Comparison of ENCODE assay signal across 17 cellular contexts in the genomic region with DNA sequence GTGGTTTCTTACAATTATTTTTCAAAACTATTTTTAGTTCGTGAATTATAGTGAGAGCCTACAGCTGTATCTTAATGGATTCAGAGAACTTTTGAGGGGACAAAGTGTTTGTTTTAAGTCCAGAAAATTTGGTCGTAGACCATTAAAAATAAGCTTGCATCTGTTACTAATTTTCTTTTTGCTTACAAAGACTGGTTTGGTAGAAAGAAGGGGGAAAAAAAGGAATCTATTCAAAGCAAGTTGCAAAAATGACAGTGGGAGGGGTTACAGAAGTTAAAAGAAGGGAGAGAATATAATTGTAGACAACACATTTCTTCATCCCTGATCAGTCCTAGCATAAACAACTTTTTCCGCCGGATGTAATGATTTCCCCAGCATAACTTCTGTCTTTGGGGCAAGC.
A peak's percentile ranks its signal among the peaks of the same experiment; 100 is the strongest.
DNase-seq lines count a peak whose midpoint lies in the region; ATAC-seq and TF ChIP-seq lines count a peak whose summit lies in the region.
"Had no signal": no experiment of that assay in that cellular context is flagged by ENCODE, and none has a peak within 500 bp of the region (broad histone marks: within the 10 kb centered on the region; RNA-seq: fewer than 3 reads in every experiment).

No MANE protein-coding gene starts in this region.

- peak overlapping the region; percentile 82 to 95 (median 92) for H3K27ac Mint-ChIP-seq in nephron

- TF ChIP-seq POLR2A in transverse colon (IDR thresholded peaks at IDR 0.05) = no peak

- no peak overlapping the region for H2AK5ac ChIP-seq in trophoblast cell (ENCODE audit: low read length)

- H4K91ac ChIP-seq in trophoblast cell (ENCODE audit: low read depth, low read length) = no peak overlapping the region

- no peak overlapping the region for H3K14ac ChIP-seq in trophoblast cell (ENCODE audit: low read length)

- H3K36me3 ChIP-seq in left ventricle myocardium inferior (peaks cover 26% of the 10 kb centered on the region), transverse colon (no peaks in the 10 kb centered on the region), trophoblast cell (ENCODE audit: control insufficient read depth in 1 of 2, insufficient read depth in 2 of 2, low read length in 2 of 2) (peaks cover 8 to 30% of the 10 kb centered on the region in 2 experiments)

- H3K23ac ChIP-seq in trophoblast cell (ENCODE audit: low read length) = no peak overlapping the region

- H3K79me1 ChIP-seq in trophoblast cell (ENCODE audit: low read length) = no peaks in the 10 kb centered on the region

- no peak overlapping the region for H3K4me3 ChIP-seq in left ventricle myocardium inferior
- no peak overlapping the region for H3K4me3 ChIP-seq in transverse colon
- no peak overlapping the region for H3K4me3 ChIP-seq in trophoblast cell (ENCODE audit: low read depth, low read length)

- H3K4me2 ChIP-seq in trophoblast cell (ENCODE audit: low read length) = no peak overlapping the region

- no peak for DNase-seq in left ventricle myocardium inferior
- no peak for DNase-seq in Right ventricle myocardium superior
- DNase-seq in fibroblast of peridontal ligament (ENCODE audit: extremely low read depth) = peak; percentile 81
- no peak for DNase-seq in transverse colon
- no peak for DNase-seq in trophoblast cell
- DNase-seq in NCI-H524 treated with DMSO at 0.1 percent for 48 hours (lab: John Stamatoyannopoulos, UW) = no peak
- DNase-seq: 8988T, C1 segment of cervical spinal cord, DND-41, GDM1, GOT3, NCI-H1105 treated with DMSO at 0.1 percent for 48 hours, NCI-H1694 treated with DMSO at 0.1 percent for 48 hours, NCI-H226, NCI-H69 had no signal

- no peak for ATAC-seq in Right ventricle myocardium superior (ENCODE audit: poor library complexity)
- ATAC-seq in HG03565 (IDR thresholded peaks at IDR 0.05; ENCODE audit: unreplicated experiment) = no peak

- no peak overlapping the region for H2BK12ac ChIP-seq in trophoblast cell (ENCODE audit: low read length)

- no peak overlapping the region for H2AFZ ChIP-seq in trophoblast cell (ENCODE audit: insufficient read depth, low read length, poor library complexity)

- H3K36me3 Mint-ChIP-seq in nephron (ENCODE audit: low read depth) = peaks cover 36% of the 10 kb centered on the region

- no peak overlapping the region for H3K9ac ChIP-seq in trophoblast cell (ENCODE audit: low read length)

- H3K4me1 Mint-ChIP-seq in nephron = peaks cover 26% of the 10 kb centered on the region

- no peak overlapping the region for H2BK5ac ChIP-seq in trophoblast cell (ENCODE audit: low read depth, low read length, poor library complexity)

- no peak overlapping the region for H4K12ac ChIP-seq in trophoblast cell (ENCODE audit: low read depth, low read length)

- H3K27me3 Mint-ChIP-seq in nephron (ENCODE audit: low read depth) = no peaks in the 10 kb centered on the region

- in situ Hi-C loops in transverse colon (cut with MboI; ENCODE audit: low pct_ligation_motif_present in 1 of 4, low pct_unique_long_range_greater_than_20kb in 1 of 4, low sequenced_read_pairs in 3 of 4) = no loop called here

- no peaks in the 10 kb centered on the region for H3K9me3 ChIP-seq in left ventricle myocardium inferior (replicated peaks)
- no peaks in the 10 kb centered on the region for H3K9me3 ChIP-seq in transverse colon
- H3K9me3 ChIP-seq in trophoblast cell (ENCODE audit: insufficient read depth, low read depth, low read length) = no peaks in the 10 kb centered on the region

- TF ChIP-seq EP300 in transverse colon (IDR thresholded peaks at IDR 0.05; ENCODE audit: low read depth) = no peak

- no peak for TF ChIP-seq CTCF in left ventricle myocardium inferior (IDR thresholded peaks at IDR 0.05; ENCODE audit: borderline replicate concordance)
- TF ChIP-seq CTCF in nephron (IDR thresholded peaks at IDR 0.05; ENCODE audit: unreplicated experiment in 3 of 3) = no peak
- TF ChIP-seq CTCF in transverse colon (IDR thresholded peaks at IDR 0.05) = no peak

- no peak overlapping the region for H2BK120ac ChIP-seq in trophoblast cell (ENCODE audit: insufficient read depth, low read length, poor library complexity)

- H3K27ac ChIP-seq in left ventricle myocardium inferior (replicated peaks) (peak overlapping the region; percentile 45), transverse colon (peak overlapping the region in 1 of 4 donors; percentile 13), trophoblast cell (ENCODE audit: low read depth, low read length) (no peak overlapping the region)

- 67 to 82% methylated on average over 4 of the region's 4 CpGs for WGBS in transverse colon (ENCODE audit: low coverage in 1 of 2), 2 donors
- no CpG with 5 or more reads among the region's 4 CpGs for WGBS in trophoblast cell (ENCODE audit: extremely low coverage, insufficient coverage, insufficient read length)

- peak overlapping the region in 1 of 3 experiments; percentile 26 for H3K4me3 Mint-ChIP-seq in nephron

- H3K27me3 ChIP-seq in left ventricle myocardium inferior (ENCODE audit: low read depth) (peaks cover 14% of the 10 kb centered on the region), transverse colon (no peaks in the 10 kb centered on the region), trophoblast cell (ENCODE audit: insufficient read depth, low read length) (no peaks in the 10 kb centered on the region)

- no peak overlapping the region for H4K8ac ChIP-seq in trophoblast cell (ENCODE audit: low read depth, low read length)

- H3K18ac ChIP-seq in trophoblast cell (ENCODE audit: low read length) = no peak overlapping the region

- intact Hi-C loops in left ventricle myocardium inferior (cut with micrococcal nuclease) (no loop called here), Right ventricle myocardium superior (cut with DNase I) (no loop called here), transverse colon (cut with DNase I; ENCODE audit: low total_unique reads) (no loop called here)

- H3K4ac ChIP-seq in trophoblast cell (ENCODE audit: low read depth, low read length) = no peak overlapping the region

- H3K9me3 Mint-ChIP-seq in nephron = no peaks in the 10 kb centered on the region

- H3K4me1 ChIP-seq in left ventricle myocardium inferior = peaks cover 36% of the 10 kb centered on the region
- H3K4me1 ChIP-seq in transverse colon = peaks cover 0 to 12% (median 3%) of the 10 kb centered on the region in 4 donors
- H3K4me1 ChIP-seq in trophoblast cell (ENCODE audit: control insufficient read depth in 1 of 2, insufficient read depth in 2 of 2, low read length in 2 of 2) = no peaks in the 10 kb centered on the region

- H3K79me2 ChIP-seq in trophoblast cell (ENCODE audit: control insufficient read depth, insufficient read depth, low read length, poor library complexity) = no peaks in the 10 kb centered on the region
